Comparison of ENCODE assay signal across 2 cellular contexts in the genomic region with DNA sequence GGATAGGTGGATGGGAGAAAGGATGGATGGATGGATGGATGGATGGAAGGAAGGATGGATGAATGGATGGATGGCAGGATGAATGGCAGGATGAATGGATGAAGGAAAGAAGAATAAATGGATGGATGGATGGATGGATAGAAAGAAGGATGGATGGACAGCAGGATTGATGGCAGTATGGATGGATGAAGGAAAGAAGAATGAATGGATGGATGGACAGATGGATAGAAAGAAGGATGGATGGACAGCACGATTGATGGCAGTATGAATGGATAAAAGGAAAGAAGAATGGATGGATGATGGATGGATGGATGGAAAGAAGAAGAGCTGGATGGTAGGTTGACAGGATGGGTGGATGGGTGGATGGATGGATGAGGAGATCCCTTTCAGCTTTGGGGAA.
TF ChIP-seq lines count a peak whose summit lies in the region.

No MANE protein-coding gene starts in this region.

TF ChIP-seq in HepG2, 621 proteins besides CTCF, POLR2A, EP300 and RAD21:
- TF ChIP-seq, protein P1, sequence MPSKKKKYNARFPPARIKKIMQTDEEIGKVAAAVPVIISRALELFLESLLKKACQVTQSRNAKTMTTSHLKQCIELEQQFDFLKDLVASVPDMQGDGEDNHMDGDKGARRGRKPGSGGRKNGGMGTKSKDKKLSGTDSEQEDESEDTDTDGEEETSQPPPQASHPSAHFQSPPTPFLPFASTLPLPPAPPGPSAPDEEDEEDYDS (CRISPR knock-in tag; IDR thresholded peaks at IDR 0.05): no peak
- TF ChIP-seq MNT (IDR thresholded peaks at IDR 0.05) (peak; percentile 1; the same call in 1 of the 2 replicates), NBN (conservative IDR thresholded peaks at IDR 0.05) (0 out of 2 replicates have a peak, but pooled peaks have one; percentile 33), ZNF282 (IDR thresholded peaks at IDR 0.05; ENCODE audit: partially characterized antibody) (peak; percentile 32)

TF ChIP-seq in IMR-90, 13 proteins besides CTCF, POLR2A, EP300 and RAD21:
- no peak for TF ChIP-seq BHLHE40 (IDR thresholded peaks at IDR 0.05; ENCODE audit: low read depth, low read length)
- no peak for TF ChIP-seq SMC3 (IDR thresholded peaks at IDR 0.05; ENCODE audit: low read depth, low read length)
- TF ChIP-seq ELK1 (IDR thresholded peaks at IDR 0.05; ENCODE audit: borderline replicate concordance, low read depth, low read length): no peak
- TF ChIP-seq USF2 (IDR thresholded peaks at IDR 0.05; ENCODE audit: low read depth, low read length): no peak
- no peak for TF ChIP-seq CEBPB (IDR thresholded peaks at IDR 0.05; ENCODE audit: low read depth, low read length)
- TF ChIP-seq MAFK (IDR thresholded peaks at IDR 0.05; ENCODE audit: low read depth, low read length): no peak
- no peak for TF ChIP-seq NFE2L2 (IDR thresholded peaks at IDR 0.05; ENCODE audit: low read depth, low read length)
- no peak for TF ChIP-seq MXI1 (IDR thresholded peaks at IDR 0.05; ENCODE audit: borderline replicate concordance, low read depth, low read length)
- no peak for TF ChIP-seq RCOR1 (IDR thresholded peaks at IDR 0.05; ENCODE audit: insufficient replicate concordance, low read length)
- no peak for TF ChIP-seq CHD1 (IDR thresholded peaks at IDR 0.05; ENCODE audit: low read depth, low read length)
- no peak for TF ChIP-seq MAZ (IDR thresholded peaks at IDR 0.05; ENCODE audit: borderline replicate concordance, low read depth, low read length)
- TF ChIP-seq FOS (IDR thresholded peaks at IDR 0.05; ENCODE audit: low read depth, low read length): no peak
- TF ChIP-seq RFX5 (IDR thresholded peaks at IDR 0.05; ENCODE audit: low read depth, low read length): no peak
